11 cellular contexts compared by ENCODE assay signal in the genomic region with DNA sequence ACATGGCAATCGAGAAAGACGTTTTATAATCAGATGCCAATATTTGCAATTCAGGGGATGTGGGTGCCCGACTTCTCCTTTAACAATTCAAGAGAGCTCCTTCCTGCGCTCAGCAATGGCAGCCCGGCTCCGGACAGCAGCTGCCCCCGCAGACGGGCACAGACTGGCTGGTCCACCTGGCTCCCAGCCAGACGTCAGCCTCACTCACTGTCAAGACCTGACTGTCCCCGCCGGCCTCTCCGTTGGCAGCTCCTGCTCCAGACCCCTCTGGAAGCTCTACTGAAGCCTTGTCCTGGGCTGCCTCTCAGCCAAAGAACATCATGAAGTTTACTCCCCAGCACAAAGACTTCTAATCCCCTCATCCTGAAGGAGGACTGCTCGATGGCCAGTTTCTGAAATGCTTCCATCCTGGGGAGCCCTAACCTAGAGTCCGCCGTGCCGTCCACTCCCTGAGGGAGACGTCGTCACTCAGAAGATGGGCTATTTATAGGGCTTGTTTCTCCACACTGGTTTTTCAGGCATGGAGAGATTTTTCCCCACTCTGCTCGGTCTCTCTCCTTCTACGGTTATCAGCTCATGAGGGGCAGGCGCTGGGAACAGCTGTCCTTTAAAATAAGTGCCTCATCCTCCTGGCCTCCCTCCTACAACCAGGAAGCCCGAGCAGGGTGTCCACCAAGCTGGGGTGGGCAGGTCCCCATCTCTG.
DNase-seq lines count a peak whose midpoint lies in the region; ATAC-seq and TF ChIP-seq lines count a peak whose summit lies in the region.
"Had no signal": no experiment of that assay in that cellular context is flagged by ENCODE, and none has a peak within 500 bp of the region (broad histone marks: within the 10 kb centered on the region; RNA-seq: fewer than 3 reads in every experiment).

No MANE protein-coding gene starts in this region.

- in situ Hi-C loops in mammary epithelial cell (cut with MboI; ENCODE audit: low sequenced_read_pairs in 2 of 2), result loop anchor here in 1 of 2 donors (25.0 kb wide), 1 partner anchor 341 kb away; no protein-coding TSS in a partner anchor

- H3K4me1 ChIP-seq in breast epithelium (peaks cover 12 to 17% of the 10 kb centered on the region in 2 donors), mammary epithelial cell (ENCODE audit: insufficient read depth, low read length) (peaks cover 23% of the 10 kb centered on the region), aorta (ENCODE audit: control insufficient read depth in 1 of 2, insufficient read depth in 2 of 2, low read length in 2 of 2) (no peaks in the 10 kb centered on the region), Karpas-422 (ENCODE audit: low read length) (no peaks in the 10 kb centered on the region)

- H3K27ac ChIP-seq in breast epithelium, result peak overlapping the region; percentile 94 to 98
- no peak overlapping the region for H3K27ac ChIP-seq in mammary epithelial cell (ENCODE audit: insufficient read depth, low read depth, low read length)
- peak overlapping the region in 1 of 2 donors; percentile 98 for H3K27ac ChIP-seq in aorta (ENCODE audit: low read depth in 1 of 2, low read length in 2 of 2)
- H3K27ac ChIP-seq in Karpas-422 (ENCODE audit: low read length), result no peak overlapping the region

- CTCF ChIA-PET in mammary epithelial cell (lab: Charles Lee; ENCODE audit: low non-redundant PET), result no interaction called here

- H3K9ac ChIP-seq in mammary epithelial cell (ENCODE audit: insufficient read depth, low read length) (no peak overlapping the region), Karpas-422 (ENCODE audit: low read length) (no peak overlapping the region)

- H3K36me3 ChIP-seq in breast epithelium, result no peaks in the 10 kb centered on the region
- peaks cover 17% of the 10 kb centered on the region for H3K36me3 ChIP-seq in mammary epithelial cell (ENCODE audit: insufficient read depth, low read length)
- H3K36me3 ChIP-seq in aorta (ENCODE audit: control insufficient read depth in 1 of 2, insufficient read depth in 2 of 2, low read length in 1 of 2), result peaks cover 0 to 2% of the 10 kb centered on the region in 2 donors
- H3K36me3 ChIP-seq in Karpas-422 (ENCODE audit: insufficient read depth, low read length), result no peaks in the 10 kb centered on the region

- no peaks in the 10 kb centered on the region for H4K20me1 ChIP-seq in mammary epithelial cell (ENCODE audit: insufficient read depth, low read length)
- H4K20me1 ChIP-seq in Karpas-422 (ENCODE audit: insufficient read depth, low read depth, low read length), result 0 out of 2 replicates have a peak, but pooled peaks cover 4% of the 10 kb centered on the region

- H3K4me3 ChIP-seq in breast epithelium (peak overlapping the region in 1 of 3 donors; percentile 64), mammary epithelial cell (replicated peaks in 1 of 3; ENCODE audit: insufficient read depth in 1 of 3, low read depth in 2 of 3, low read length in 3 of 3) (no peak overlapping the region), aorta (ENCODE audit: low read length in 2 of 2) (no peak overlapping the region), Karpas-422 (ENCODE audit: low read length) (no peak overlapping the region)

- ATAC-seq in Right ventricle myocardium superior (ENCODE audit: poor library complexity) (peak; percentile 5), aorta (ENCODE audit: low FRiP score) (peak; percentile 10)

- intact Hi-C loops in breast epithelium (cut with DNase I; ENCODE audit: low total_unique reads), result no loop called here
- intact Hi-C loops in mammary epithelial cell (cut with micrococcal nuclease), result loop anchor here (5.0 kb wide), 2 partner anchors 91 to 146 kb away; partner anchors contain the start of gene NCOR2
- intact Hi-C loops in Right ventricle myocardium superior (cut with DNase I), result loop anchor here (5.0 kb wide), 1 partner anchor 34 kb away; no protein-coding TSS in a partner anchor
- intact Hi-C loops in aorta (cut with DNase I), result loop anchor here in 1 of 2 donors (5.0 kb wide), 1 partner anchor 34 kb away; no protein-coding TSS in a partner anchor

- H3K4me2 ChIP-seq in mammary epithelial cell (ENCODE audit: insufficient read depth, low read depth, low read length) (no peak overlapping the region), Karpas-422 (ENCODE audit: low read depth, low read length, poor library complexity, severe bottlenecking) (no peak overlapping the region)

- H3K9me3 ChIP-seq in breast epithelium (no peaks in the 10 kb centered on the region), mammary epithelial cell (replicated peaks; ENCODE audit: insufficient read depth, low read length) (no peaks in the 10 kb centered on the region), aorta (ENCODE audit: control insufficient read depth, low read length) (no peaks in the 10 kb centered on the region), Karpas-422 (ENCODE audit: low read length) (no peaks in the 10 kb centered on the region)

- TF ChIP-seq POLR2A in breast epithelium (IDR thresholded peaks at IDR 0.05), result no peak

- H2AFZ ChIP-seq in mammary epithelial cell (ENCODE audit: low read depth, low read length) (no peak overlapping the region), Karpas-422 (ENCODE audit: low read length) (no peak overlapping the region)

- no peaks in the 10 kb centered on the region for H3K9me2 ChIP-seq in Karpas-422 (replicated peaks; ENCODE audit: insufficient read depth, low read length)

- H3K27me3 ChIP-seq in breast epithelium (no peaks in the 10 kb centered on the region), mammary epithelial cell (ENCODE audit: insufficient read depth, low read length) (no peaks in the 10 kb centered on the region), aorta (ENCODE audit: control insufficient read depth in 1 of 2, insufficient read depth in 2 of 2, low read length in 1 of 2) (no peaks in the 10 kb centered on the region), Karpas-422 (ENCODE audit: low read length) (no peaks in the 10 kb centered on the region)

- WGBS in mammary epithelial cell (ENCODE audit: low coverage, missing lambda C conversion rate), result 87% methylated on average over 16 of the region's 22 CpGs
- 15 to 17% methylated on average over 22 of the region's 22 CpGs for WGBS in aorta, 2 donors

- no peak for DNase-seq in breast epithelium (ENCODE audit: low spot score in 2 of 2)
- DNase-seq in mammary epithelial cell, result no peak
- DNase-seq in Right ventricle myocardium superior, result peak; percentile 76
- peak; percentile 44 for DNase-seq in pons (ENCODE audit: low spot score)
- no peak for DNase-seq in aorta
- DNase-seq in stimulated activated naive CD4-positive, alpha-beta T cell treated with Interleukin-2 at 50 U/mL for 16 hours (lab: John Stamatoyannopoulos, UW), result no peak
- no peak for DNase-seq in Karpas-422
- no peak for DNase-seq in islet precursor cell
- DNase-seq: activated CD4-positive, alpha-beta memory T cell treated with anti-CD3 and anti-CD28 coated beads for 36 hours; NCI-H1436; NCI-H748 treated with DMSO at 0.1 percent for 48 hours had no signal

- TF ChIP-seq CTCF in breast epithelium (IDR thresholded peaks at IDR 0.05), result no peak
- TF ChIP-seq CTCF in mammary epithelial cell (conservative IDR thresholded peaks at IDR 0.05 in 1 of 2, IDR thresholded peaks at IDR 0.05 in 1 of 2; ENCODE audit: extremely low read depth in 1 of 2, insufficient read depth in 1 of 2, low read depth in 1 of 2, low read length in 2 of 2), result no peak

- peaks cover 37% of the 10 kb centered on the region for H3K79me2 ChIP-seq in mammary epithelial cell (ENCODE audit: insufficient read depth, low read length)
- H3K79me2 ChIP-seq in Karpas-422 (ENCODE audit: low read length), result peaks cover 9% of the 10 kb centered on the region; the same call in 1 of the 2 replicates

- dilution Hi-C loops in mammary epithelial cell (cut with HindIII; ENCODE audit: low sequenced_read_pairs), result no loop called here

- BruUV-seq in mammary epithelial cell (replicated peaks; lab: Mats Ljungman, UMichigan), result no TSS peak

Comparison
In these comparisons a context has a peak if more than half of its experiments do, and no peak if none do; other contexts are left out.
1. H3K27ac ChIP-seq: peak in breast epithelium (2 of 2); none in mammary epithelial cell (single experiment) and Karpas-422 (single experiment).
2. DNase-seq: peak in Right ventricle myocardium superior (single experiment) and pons (single experiment); none in breast epithelium (0 of 2), mammary epithelial cell (single experiment), aorta (0 of 2), stimulated activated naive CD4-positive, alpha-beta T cell treated with Interleukin-2 at 50 U/mL for 16 hours (single experiment), Karpas-422 (single experiment) and islet precursor cell (single experiment).